In the genomic region with DNA sequence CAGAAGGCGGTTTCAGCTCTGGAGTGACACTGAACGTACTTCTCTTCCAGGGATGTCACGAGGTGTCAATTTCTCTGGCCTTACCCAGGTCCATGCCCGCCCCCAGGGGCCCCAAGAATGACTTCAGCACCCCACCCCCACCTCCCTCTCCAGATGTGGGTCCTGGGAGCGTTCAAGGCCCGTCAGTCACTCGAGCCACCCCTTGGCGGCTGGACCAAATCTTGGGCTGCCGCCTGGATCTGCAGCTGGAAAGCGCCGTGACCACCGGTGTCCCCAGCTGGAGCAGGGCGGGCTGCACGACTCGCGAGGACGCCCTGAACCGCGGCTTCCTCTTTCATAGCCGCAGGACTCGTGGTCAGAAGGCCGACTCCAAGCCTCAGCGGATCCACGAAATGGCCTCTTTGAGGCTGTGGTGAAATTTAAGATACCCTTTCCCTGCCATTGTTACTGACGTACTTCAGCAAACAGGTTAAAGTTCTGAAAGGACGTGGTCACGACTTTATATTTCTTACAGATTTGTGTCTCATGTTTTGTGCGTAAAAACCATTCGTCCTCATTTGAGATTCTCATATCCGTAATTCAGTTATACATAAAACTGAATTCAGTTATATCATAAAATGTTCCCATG, we compare ENCODE assay signal across 1 cellular context.
TF ChIP-seq lines count a peak whose summit lies in the region.

No MANE protein-coding gene starts in this region.

TF ChIP-seq in HepG2, 621 proteins besides CTCF, POLR2A, EP300 and RAD21 (continued from another document and continues in another):
- TF ChIP-seq, protein P1, sequence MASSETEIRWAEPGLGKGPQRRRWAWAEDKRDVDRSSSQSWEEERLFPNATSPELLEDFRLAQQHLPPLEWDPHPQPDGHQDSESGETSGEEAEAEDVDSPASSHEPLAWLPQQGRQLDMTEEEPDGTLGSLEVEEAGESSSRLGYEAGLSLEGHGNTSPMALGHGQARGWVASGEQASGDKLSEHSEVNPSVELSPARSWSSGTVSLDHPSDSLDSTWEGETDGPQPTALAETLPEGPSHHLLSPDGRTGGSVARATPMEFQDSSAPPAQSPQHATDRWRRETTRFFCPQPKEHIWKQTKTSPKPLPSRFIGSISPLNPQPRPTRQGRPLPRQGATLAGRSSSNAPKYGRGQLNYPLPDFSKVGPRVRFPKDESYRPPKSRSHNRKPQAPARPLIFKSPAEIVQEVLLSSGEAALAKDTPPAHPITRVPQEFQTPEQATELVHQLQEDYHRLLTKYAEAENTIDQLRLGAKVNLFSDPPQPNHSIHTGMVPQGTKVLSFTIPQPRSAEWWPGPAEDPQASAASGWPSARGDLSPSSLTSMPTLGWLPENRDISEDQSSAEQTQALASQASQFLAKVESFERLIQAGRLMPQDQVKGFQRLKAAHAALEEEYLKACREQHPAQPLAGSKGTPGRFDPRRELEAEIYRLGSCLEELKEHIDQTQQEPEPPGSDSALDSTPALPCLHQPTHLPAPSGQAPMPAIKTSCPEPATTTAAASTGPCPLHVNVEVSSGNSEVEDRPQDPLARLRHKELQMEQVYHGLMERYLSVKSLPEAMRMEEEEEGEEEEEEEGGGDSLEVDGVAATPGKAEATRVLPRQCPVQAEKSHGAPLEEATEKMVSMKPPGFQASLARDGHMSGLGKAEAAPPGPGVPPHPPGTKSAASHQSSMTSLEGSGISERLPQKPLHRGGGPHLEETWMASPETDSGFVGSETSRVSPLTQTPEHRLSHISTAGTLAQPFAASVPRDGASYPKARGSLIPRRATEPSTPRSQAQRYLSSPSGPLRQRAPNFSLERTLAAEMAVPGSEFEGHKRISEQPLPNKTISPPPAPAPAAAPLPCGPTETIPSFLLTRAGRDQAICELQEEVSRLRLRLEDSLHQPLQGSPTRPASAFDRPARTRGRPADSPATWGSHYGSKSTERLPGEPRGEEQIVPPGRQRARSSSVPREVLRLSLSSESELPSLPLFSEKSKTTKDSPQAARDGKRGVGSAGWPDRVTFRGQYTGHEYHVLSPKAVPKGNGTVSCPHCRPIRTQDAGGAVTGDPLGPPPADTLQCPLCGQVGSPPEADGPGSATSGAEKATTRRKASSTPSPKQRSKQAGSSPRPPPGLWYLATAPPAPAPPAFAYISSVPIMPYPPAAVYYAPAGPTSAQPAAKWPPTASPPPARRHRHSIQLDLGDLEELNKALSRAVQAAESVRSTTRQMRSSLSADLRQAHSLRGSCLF (CRISPR knock-in tag; IDR thresholded peaks at IDR 0.05; ENCODE audit: borderline replicate concordance): peak; percentile 7; the same call in 1 of the 2 replicates
- peak; percentile 68; the same call in 1 of the 2 replicates for TF ChIP-seq MYC (CRISPR knock-in tag; IDR thresholded peaks at IDR 0.05; ENCODE audit: borderline replicate concordance)
- no peak for TF ChIP-seq SOX6 (IDR thresholded peaks at IDR 0.05)
- peak; percentile 49; the same call in 1 of the 2 replicates for TF ChIP-seq SOX6 (CRISPR knock-in tag; IDR thresholded peaks at IDR 0.05)
- no peak for TF ChIP-seq SIN3A (IDR thresholded peaks at IDR 0.05; ENCODE audit: borderline replicate concordance, low read depth, low read length)
- TF ChIP-seq ZNF33A (CRISPR knock-in tag; IDR thresholded peaks at IDR 0.05; ENCODE audit: borderline replicate concordance): no peak
- 0 out of 2 replicates have a peak, but pooled peaks have one; percentile 26 for TF ChIP-seq SRY (CRISPR knock-in tag; IDR thresholded peaks at IDR 0.05)
- TF ChIP-seq, protein P2, sequence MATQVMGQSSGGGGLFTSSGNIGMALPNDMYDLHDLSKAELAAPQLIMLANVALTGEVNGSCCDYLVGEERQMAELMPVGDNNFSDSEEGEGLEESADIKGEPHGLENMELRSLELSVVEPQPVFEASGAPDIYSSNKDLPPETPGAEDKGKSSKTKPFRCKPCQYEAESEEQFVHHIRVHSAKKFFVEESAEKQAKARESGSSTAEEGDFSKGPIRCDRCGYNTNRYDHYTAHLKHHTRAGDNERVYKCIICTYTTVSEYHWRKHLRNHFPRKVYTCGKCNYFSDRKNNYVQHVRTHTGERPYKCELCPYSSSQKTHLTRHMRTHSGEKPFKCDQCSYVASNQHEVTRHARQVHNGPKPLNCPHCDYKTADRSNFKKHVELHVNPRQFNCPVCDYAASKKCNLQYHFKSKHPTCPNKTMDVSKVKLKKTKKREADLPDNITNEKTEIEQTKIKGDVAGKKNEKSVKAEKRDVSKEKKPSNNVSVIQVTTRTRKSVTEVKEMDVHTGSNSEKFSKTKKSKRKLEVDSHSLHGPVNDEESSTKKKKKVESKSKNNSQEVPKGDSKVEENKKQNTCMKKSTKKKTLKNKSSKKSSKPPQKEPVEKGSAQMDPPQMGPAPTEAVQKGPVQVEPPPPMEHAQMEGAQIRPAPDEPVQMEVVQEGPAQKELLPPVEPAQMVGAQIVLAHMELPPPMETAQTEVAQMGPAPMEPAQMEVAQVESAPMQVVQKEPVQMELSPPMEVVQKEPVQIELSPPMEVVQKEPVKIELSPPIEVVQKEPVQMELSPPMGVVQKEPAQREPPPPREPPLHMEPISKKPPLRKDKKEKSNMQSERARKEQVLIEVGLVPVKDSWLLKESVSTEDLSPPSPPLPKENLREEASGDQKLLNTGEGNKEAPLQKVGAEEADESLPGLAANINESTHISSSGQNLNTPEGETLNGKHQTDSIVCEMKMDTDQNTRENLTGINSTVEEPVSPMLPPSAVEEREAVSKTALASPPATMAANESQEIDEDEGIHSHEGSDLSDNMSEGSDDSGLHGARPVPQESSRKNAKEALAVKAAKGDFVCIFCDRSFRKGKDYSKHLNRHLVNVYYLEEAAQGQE (IDR thresholded peaks at IDR 0.05; ENCODE audit: borderline replicate concordance in 1 of 2, low read depth in 1 of 2, low read length in 2 of 2): no peak
- TF ChIP-seq, protein P3, sequence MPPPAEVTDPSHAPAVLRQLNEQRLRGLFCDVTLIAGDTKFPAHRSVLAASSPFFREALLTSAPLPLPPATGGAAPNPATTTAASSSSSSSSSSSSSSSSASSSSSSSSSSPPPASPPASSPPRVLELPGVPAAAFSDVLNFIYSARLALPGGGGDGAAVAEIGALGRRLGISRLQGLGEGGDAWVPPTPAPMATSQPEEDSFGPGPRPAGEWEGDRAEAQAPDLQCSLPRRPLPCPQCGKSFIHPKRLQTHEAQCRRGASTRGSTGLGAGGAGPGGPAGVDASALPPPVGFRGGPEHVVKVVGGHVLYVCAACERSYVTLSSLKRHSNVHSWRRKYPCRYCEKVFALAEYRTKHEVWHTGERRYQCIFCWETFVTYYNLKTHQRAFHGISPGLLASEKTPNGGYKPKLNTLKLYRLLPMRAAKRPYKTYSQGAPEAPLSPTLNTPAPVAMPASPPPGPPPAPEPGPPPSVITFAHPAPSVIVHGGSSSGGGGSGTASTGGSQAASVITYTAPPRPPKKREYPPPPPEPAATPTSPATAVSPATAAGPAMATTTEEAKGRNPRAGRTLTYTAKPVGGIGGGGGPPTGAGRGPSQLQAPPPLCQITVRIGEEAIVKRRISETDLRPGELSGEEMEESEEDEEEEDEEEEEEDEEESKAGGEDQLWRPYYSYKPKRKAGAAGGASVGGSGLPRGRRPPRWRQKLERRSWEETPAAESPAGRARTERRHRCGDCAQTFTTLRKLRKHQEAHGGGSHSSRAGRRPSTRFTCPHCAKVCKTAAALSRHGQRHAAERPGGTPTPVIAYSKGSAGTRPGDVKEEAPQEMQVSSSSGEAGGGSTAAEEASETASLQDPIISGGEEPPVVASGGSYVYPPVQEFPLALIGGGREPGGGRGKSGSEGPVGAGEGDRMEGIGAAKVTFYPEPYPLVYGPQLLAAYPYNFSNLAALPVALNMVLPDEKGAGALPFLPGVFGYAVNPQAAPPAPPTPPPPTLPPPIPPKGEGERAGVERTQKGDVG (CRISPR knock-in tag; IDR thresholded peaks at IDR 0.05; ENCODE audit: borderline replicate concordance): no peak
- no peak for TF ChIP-seq RFX5 (IDR thresholded peaks at IDR 0.05; ENCODE audit: low read depth, low read length)
- TF ChIP-seq, protein P4, sequence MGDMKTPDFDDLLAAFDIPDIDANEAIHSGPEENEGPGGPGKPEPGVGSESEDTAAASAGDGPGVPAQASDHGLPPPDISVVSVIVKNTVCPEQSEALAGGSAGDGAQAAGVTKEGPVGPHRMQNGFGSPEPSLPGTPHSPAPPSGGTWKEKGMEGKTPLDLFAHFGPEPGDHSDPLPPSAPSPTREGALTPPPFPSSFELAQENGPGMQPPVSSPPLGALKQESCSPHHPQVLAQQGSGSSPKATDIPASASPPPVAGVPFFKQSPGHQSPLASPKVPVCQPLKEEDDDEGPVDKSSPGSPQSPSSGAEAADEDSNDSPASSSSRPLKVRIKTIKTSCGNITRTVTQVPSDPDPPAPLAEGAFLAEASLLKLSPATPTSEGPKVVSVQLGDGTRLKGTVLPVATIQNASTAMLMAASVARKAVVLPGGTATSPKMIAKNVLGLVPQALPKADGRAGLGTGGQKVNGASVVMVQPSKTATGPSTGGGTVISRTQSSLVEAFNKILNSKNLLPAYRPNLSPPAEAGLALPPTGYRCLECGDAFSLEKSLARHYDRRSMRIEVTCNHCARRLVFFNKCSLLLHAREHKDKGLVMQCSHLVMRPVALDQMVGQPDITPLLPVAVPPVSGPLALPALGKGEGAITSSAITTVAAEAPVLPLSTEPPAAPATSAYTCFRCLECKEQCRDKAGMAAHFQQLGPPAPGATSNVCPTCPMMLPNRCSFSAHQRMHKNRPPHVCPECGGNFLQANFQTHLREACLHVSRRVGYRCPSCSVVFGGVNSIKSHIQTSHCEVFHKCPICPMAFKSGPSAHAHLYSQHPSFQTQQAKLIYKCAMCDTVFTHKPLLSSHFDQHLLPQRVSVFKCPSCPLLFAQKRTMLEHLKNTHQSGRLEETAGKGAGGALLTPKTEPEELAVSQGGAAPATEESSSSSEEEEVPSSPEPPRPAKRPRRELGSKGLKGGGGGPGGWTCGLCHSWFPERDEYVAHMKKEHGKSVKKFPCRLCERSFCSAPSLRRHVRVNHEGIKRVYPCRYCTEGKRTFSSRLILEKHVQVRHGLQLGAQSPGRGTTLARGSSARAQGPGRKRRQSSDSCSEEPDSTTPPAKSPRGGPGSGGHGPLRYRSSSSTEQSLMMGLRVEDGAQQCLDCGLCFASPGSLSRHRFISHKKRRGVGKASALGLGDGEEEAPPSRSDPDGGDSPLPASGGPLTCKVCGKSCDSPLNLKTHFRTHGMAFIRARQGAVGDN (CRISPR knock-in tag; IDR thresholded peaks at IDR 0.05): peak; percentile 95
- TF ChIP-seq, protein P5, sequence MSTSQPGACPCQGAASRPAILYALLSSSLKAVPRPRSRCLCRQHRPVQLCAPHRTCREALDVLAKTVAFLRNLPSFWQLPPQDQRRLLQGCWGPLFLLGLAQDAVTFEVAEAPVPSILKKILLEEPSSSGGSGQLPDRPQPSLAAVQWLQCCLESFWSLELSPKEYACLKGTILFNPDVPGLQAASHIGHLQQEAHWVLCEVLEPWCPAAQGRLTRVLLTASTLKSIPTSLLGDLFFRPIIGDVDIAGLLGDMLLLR (CRISPR knock-in tag; IDR thresholded peaks at IDR 0.05): peak; percentile 74; the same call in 1 of the 2 replicates
- no peak for TF ChIP-seq KMT2B (CRISPR knock-in tag; IDR thresholded peaks at IDR 0.05)
- peak; percentile 80 for TF ChIP-seq SALL2 (CRISPR knock-in tag; IDR thresholded peaks at IDR 0.05)
- TF ChIP-seq, protein P6, sequence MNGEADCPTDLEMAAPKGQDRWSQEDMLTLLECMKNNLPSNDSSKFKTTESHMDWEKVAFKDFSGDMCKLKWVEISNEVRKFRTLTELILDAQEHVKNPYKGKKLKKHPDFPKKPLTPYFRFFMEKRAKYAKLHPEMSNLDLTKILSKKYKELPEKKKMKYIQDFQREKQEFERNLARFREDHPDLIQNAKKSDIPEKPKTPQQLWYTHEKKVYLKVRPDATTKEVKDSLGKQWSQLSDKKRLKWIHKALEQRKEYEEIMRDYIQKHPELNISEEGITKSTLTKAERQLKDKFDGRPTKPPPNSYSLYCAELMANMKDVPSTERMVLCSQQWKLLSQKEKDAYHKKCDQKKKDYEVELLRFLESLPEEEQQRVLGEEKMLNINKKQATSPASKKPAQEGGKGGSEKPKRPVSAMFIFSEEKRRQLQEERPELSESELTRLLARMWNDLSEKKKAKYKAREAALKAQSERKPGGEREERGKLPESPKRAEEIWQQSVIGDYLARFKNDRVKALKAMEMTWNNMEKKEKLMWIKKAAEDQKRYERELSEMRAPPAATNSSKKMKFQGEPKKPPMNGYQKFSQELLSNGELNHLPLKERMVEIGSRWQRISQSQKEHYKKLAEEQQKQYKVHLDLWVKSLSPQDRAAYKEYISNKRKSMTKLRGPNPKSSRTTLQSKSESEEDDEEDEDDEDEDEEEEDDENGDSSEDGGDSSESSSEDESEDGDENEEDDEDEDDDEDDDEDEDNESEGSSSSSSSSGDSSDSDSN (CRISPR knock-in tag; IDR thresholded peaks at IDR 0.05): peak; percentile 74
- no peak for TF ChIP-seq SMARCC2 (IDR thresholded peaks at IDR 0.05)
- TF ChIP-seq, protein P7, sequence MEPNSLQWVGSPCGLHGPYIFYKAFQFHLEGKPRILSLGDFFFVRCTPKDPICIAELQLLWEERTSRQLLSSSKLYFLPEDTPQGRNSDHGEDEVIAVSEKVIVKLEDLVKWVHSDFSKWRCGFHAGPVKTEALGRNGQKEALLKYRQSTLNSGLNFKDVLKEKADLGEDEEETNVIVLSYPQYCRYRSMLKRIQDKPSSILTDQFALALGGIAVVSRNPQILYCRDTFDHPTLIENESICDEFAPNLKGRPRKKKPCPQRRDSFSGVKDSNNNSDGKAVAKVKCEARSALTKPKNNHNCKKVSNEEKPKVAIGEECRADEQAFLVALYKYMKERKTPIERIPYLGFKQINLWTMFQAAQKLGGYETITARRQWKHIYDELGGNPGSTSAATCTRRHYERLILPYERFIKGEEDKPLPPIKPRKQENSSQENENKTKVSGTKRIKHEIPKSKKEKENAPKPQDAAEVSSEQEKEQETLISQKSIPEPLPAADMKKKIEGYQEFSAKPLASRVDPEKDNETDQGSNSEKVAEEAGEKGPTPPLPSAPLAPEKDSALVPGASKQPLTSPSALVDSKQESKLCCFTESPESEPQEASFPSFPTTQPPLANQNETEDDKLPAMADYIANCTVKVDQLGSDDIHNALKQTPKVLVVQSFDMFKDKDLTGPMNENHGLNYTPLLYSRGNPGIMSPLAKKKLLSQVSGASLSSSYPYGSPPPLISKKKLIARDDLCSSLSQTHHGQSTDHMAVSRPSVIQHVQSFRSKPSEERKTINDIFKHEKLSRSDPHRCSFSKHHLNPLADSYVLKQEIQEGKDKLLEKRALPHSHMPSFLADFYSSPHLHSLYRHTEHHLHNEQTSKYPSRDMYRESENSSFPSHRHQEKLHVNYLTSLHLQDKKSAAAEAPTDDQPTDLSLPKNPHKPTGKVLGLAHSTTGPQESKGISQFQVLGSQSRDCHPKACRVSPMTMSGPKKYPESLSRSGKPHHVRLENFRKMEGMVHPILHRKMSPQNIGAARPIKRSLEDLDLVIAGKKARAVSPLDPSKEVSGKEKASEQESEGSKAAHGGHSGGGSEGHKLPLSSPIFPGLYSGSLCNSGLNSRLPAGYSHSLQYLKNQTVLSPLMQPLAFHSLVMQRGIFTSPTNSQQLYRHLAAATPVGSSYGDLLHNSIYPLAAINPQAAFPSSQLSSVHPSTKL (CRISPR knock-in tag; IDR thresholded peaks at IDR 0.05): peak; percentile 36
- peak; percentile 77; the same call in 1 of the 2 replicates for TF ChIP-seq ZNF33B (CRISPR knock-in tag; IDR thresholded peaks at IDR 0.05)
- no peak for TF ChIP-seq GATAD2A (CRISPR knock-in tag; IDR thresholded peaks at IDR 0.05)
- TF ChIP-seq PRMT3 (CRISPR knock-in tag; IDR thresholded peaks at IDR 0.05; ENCODE audit: borderline replicate concordance, low read depth): 0 out of 2 replicates have a peak, but pooled peaks have one; percentile 25
- no peak for TF ChIP-seq MAFF (IDR thresholded peaks at IDR 0.05; ENCODE audit: low read depth, low read length)
- TF ChIP-seq ZNF354B (CRISPR knock-in tag; IDR thresholded peaks at IDR 0.05): no peak
- TF ChIP-seq, protein P8, sequence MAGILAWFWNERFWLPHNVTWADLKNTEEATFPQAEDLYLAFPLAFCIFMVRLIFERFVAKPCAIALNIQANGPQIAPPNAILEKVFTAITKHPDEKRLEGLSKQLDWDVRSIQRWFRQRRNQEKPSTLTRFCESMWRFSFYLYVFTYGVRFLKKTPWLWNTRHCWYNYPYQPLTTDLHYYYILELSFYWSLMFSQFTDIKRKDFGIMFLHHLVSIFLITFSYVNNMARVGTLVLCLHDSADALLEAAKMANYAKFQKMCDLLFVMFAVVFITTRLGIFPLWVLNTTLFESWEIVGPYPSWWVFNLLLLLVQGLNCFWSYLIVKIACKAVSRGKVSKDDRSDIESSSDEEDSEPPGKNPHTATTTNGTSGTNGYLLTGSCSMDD (CRISPR knock-in tag; IDR thresholded peaks at IDR 0.05): no peak
